ENCODE assay signal across 2 cellular contexts in the genomic region with DNA sequence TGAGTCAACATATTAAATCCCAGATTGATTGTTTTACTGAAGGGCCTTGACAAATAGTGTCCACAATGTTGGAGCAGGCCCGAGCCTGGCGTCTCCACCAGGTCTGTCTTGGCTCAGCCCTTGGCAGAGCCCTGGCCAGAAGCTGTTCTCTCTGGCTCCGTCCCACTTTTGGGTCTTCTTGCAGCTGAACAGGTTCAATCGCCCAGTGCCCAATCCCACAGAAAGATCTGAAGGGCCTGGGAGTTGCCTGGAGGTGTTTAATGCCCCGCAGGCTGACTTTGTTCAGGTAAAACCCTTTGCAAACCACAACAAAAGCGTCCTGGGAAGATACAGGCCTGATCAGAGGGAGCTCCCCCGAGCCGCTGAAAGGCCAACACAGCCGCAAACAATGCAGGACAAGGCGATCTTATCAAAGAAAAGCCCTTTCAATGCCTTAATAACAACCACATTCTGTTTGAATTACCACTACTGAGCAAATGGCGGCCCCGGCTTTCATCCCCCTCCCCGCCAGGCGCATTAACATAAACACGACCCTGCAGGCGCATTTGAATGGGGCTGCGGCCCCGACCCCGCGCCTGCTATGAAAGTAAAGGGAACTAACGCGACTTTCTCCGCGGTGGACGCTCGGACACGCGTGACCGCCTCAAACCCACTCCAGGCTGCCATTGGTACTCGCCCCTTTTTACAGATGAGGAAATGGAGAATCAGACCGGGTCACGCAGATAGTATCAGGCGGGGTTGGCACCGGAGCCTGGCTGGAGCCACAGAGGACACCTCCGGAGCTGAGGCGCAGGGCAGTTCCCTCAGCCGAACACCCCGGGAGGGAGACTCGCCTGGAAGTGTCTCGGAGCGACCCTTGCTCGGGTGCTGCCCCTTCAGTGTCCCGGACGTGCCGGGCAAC.
TF ChIP-seq lines count a peak whose summit lies in the region.

No MANE protein-coding gene starts in this region.

TF ChIP-seq in endothelial cell of umbilical vein, 7 proteins besides CTCF, POLR2A, EP300 and RAD21:
- no peak for TF ChIP-seq MYC (IDR thresholded peaks at IDR 0.05; ENCODE audit: low read depth, low read length)
- peak; percentile 29 for TF ChIP-seq EZH2 (IDR thresholded peaks at IDR 0.05; ENCODE audit: borderline replicate concordance, low read depth, low read length, severe bottlenecking)

TF ChIP-seq in neural cell, 6 proteins besides CTCF, POLR2A, EP300 and RAD21:
- TF ChIP-seq EZH2 (IDR thresholded peaks at IDR 0.05; ENCODE audit: borderline replicate concordance, insufficient read depth, low read length, poor library complexity, severe bottlenecking) (peak; percentile 92), SMC3 (conservative IDR thresholded peaks at IDR 0.05; ENCODE audit: poor library complexity) (no peak)
